ENCODE assay signal across 9 cellular contexts in the genomic region with DNA sequence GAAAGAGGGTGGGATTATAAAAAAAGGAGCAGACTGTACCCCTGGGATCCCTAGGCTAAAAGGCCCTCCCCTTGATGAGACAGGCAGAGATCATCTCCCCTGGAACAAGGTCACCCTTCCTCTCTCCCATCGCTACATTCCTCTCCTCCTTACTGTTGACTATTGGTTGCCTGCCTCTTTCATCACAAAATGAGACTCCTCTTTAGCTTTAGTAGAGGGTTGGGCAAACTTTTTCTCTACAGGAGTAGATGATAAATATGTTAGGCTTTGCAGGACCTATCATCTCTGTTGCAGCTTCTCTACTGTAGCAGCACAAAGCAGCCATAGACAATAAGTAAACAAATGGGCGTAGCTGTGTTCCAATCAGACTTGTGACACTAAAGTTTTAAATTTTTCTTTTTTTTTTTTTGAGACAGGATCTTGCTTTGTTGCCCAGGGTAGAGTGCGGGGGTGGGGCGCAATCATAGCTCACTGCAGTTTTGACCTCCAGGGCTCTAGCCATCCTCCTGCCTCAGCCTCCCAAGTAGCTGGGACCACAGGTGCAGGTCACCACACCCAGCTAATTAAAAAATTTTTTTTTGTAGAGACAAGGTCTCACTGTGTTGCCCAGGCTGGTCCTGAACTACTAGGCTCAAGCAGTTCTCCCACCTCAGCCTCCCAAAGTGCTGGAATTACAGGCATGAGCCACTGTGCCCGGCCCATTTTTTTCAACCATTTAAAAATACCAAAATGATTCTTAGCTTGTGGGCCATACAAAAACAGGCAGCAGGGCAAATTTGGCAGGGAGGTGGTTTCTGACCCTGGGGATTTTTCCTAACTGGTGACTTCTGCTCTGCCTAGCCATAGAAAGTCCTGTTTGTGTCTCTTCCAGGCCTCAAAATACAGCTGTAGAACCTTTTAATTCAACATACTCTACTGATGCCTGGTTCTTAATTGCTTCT. TPM values are rescaled to one million over a fixed set of nuclear protein-coding genes. Genes with fewer than 3 reads are reported as not detected.
DNase-seq lines count a peak whose midpoint lies in the region; TF ChIP-seq lines count a peak whose summit lies in the region.
"Had no signal": no experiment of that assay in that cellular context is flagged by ENCODE, and none has a peak within 500 bp of the region (broad histone marks: within the 10 kb centered on the region; RNA-seq: fewer than 3 reads in every experiment).

No MANE protein-coding gene starts in this region.

- CTCF ChIA-PET in activated CD4-positive, alpha-beta memory T cell treated with anti-CD3 and anti-CD28 coated beads, Interleukin-2, amount 10 ng/mL, durations not matched to agents 7 days and 5 days (lab: Charles Lee) = interaction anchor here (1.1 to 11.3 kb wide), 5 partner anchors 11 to 65 kb away, joined by 3 to 282 read pairs (median 4); a partner anchor contains a TSS

- WGBS in H9 (ENCODE audit: extremely low coverage, insufficient read length, low lambda C conversion rate) = no CpG with 5 or more reads among the region's 5 CpGs

- no peak overlapping the region for H3K14ac ChIP-seq in H9 (ENCODE audit: insufficient read depth, low read length)

- H3K27me3 Mint-ChIP-seq in H9 (ENCODE audit: low read depth) = no peaks in the 10 kb centered on the region; the same call in 1 of the 2 replicates
- H3K27me3 Mint-ChIP-seq in activated CD4-positive, alpha-beta memory T cell treated with anti-CD3 and anti-CD28 coated beads, Interleukin-2, amount 10 ng/mL, durations not matched to agents 7 days and 5 days = no peaks in the 10 kb centered on the region

- peaks cover 14% of the 10 kb centered on the region for H3K23me2 ChIP-seq in H9 (ENCODE audit: insufficient read length, low read depth, low read length, poor library complexity, severe bottlenecking)

- H3K27ac ChIP-seq in H9 (ENCODE audit: insufficient read length, low read depth, low read length) = no peak overlapping the region
- peak overlapping the region; percentile 100 for H3K27ac ChIP-seq in skeletal muscle tissue (ENCODE audit: low read depth, low read length)

- H3K4me2 ChIP-seq in H9 (ENCODE audit: insufficient read depth, insufficient read length, low read length) = no peak overlapping the region

- no peak overlapping the region for H3T11ph ChIP-seq in H9 (ENCODE audit: low read length)

- DNase-seq in H9 (no peak), fibroblast of pulmonary artery (ENCODE audit: low read depth) (peak; percentile 49), HuH-7.5 (ENCODE audit: low spot score) (no peak), iPS-NIHi7 (ENCODE audit: extremely low spot score) (no peak), NCI-H1417 treated with DMSO at 0.1 percent for 48 hours (lab: John Stamatoyannopoulos, UW) (no peak), 8988T (no peak)
- peak; percentile 53 for DNase-seq in activated CD4-positive, alpha-beta memory T cell treated with anti-CD3 and anti-CD28 coated beads, Interleukin-2, amount 10 ng/mL, durations not matched to agents 7 days and 5 days
- DNase-seq: activated CD4-positive, alpha-beta T cell treated with anti-CD3 and anti-CD28 coated beads, Interleukin-2, amount 50 U/mL, for 4 hours had no signal

- H3K4me1 ChIP-seq in H9 (ENCODE audit: insufficient read depth, low read length) (peaks cover 14% of the 10 kb centered on the region), skeletal muscle tissue (ENCODE audit: control insufficient read depth in 3 of 3, insufficient read depth in 3 of 3, low read length in 3 of 3) (peaks cover 85 to 96% (median 88%) of the 10 kb centered on the region in 3 donors)

- no peak overlapping the region for H3K23ac ChIP-seq in H9 (ENCODE audit: insufficient read length, low read depth, low read length)

- no peak overlapping the region for H3K18ac ChIP-seq in H9 (ENCODE audit: insufficient read length, low read depth, low read length)

- H4K91ac ChIP-seq in H9 (ENCODE audit: insufficient read length, low read depth, low read length) = no peak overlapping the region

- peak overlapping the region in 2 of 3 experiments; percentile 95 to 100; a peak in 4 of 7 replicates for H3K27ac Mint-ChIP-seq in H9
- H3K27ac Mint-ChIP-seq in activated CD4-positive, alpha-beta memory T cell treated with anti-CD3 and anti-CD28 coated beads, Interleukin-2, amount 10 ng/mL, durations not matched to agents 7 days and 5 days = peak overlapping the region; percentile 100

- no peak overlapping the region for H3K4ac ChIP-seq in H9 (ENCODE audit: low read depth, low read length)

- H3K56ac ChIP-seq in H9 (ENCODE audit: insufficient read length, low read depth, low read length) = no peak overlapping the region

- no peak overlapping the region for H2BK120ac ChIP-seq in H9 (ENCODE audit: low read depth, low read length, poor library complexity, severe bottlenecking)

- H4K8ac ChIP-seq in H9 (replicated peaks; ENCODE audit: insufficient read length, low read depth, low read length) = no peak overlapping the region

- no peak overlapping the region for H2AK5ac ChIP-seq in H9 (ENCODE audit: insufficient read length, low read length)

- no peaks in the 10 kb centered on the region; a peak in 1 of 7 replicates for H3K36me3 Mint-ChIP-seq in H9 (ENCODE audit: insufficient read depth in 1 of 3, low read depth in 3 of 3)
- peaks cover 23% of the 10 kb centered on the region for H3K36me3 Mint-ChIP-seq in activated CD4-positive, alpha-beta memory T cell treated with anti-CD3 and anti-CD28 coated beads, Interleukin-2, amount 10 ng/mL, durations not matched to agents 7 days and 5 days (ENCODE audit: low read depth)

- H3K79me1 ChIP-seq in H9 (ENCODE audit: insufficient read depth, low read depth, low read length, poor library complexity, severe bottlenecking) = peaks cover 4% of the 10 kb centered on the region

- H3K79me2 ChIP-seq in H9 (ENCODE audit: insufficient read depth, low read length) = peaks cover 4% of the 10 kb centered on the region; the same call in 1 of the 2 replicates

- H2BK20ac ChIP-seq in H9 (ENCODE audit: low read depth, low read length, poor library complexity, severe bottlenecking) = no peak overlapping the region

- H3K4me3 Mint-ChIP-seq in H9 = peak overlapping the region in 1 of 2 experiments; percentile 12; a peak in 2 of 5 replicates
- H3K4me3 Mint-ChIP-seq in activated CD4-positive, alpha-beta memory T cell treated with anti-CD3 and anti-CD28 coated beads, Interleukin-2, amount 10 ng/mL, durations not matched to agents 7 days and 5 days = peak overlapping the region; percentile 87

- no peak overlapping the region for H2BK12ac ChIP-seq in H9 (ENCODE audit: insufficient read length, low read depth, low read length)

- no peaks in the 10 kb centered on the region for H3K27me3 ChIP-seq in H9 (ENCODE audit: insufficient read depth, low read length)
- H3K27me3 ChIP-seq in skeletal muscle tissue (ENCODE audit: control insufficient read depth in 3 of 3, insufficient read depth in 3 of 3, low read length in 3 of 3) = no peaks in the 10 kb centered on the region

- no peak overlapping the region for H2BK15ac ChIP-seq in H9 (ENCODE audit: low read depth, low read length)

- no peak overlapping the region for H3K9ac ChIP-seq in H9 (ENCODE audit: extremely low read depth, insufficient read length, low read length)
- H3K9ac ChIP-seq in skeletal muscle tissue (ENCODE audit: low read depth in 1 of 3, low read length in 3 of 3) = peak overlapping the region; percentile 60 to 100 (median 99)

- H3K4me1 Mint-ChIP-seq in H9 = peaks cover 64 to 70% of the 10 kb centered on the region in 2 experiments
- peaks cover 84% of the 10 kb centered on the region for H3K4me1 Mint-ChIP-seq in activated CD4-positive, alpha-beta memory T cell treated with anti-CD3 and anti-CD28 coated beads, Interleukin-2, amount 10 ng/mL, durations not matched to agents 7 days and 5 days

- H2AFZ ChIP-seq in H9 (ENCODE audit: low read length) = no peak overlapping the region

- no peaks in the 10 kb centered on the region for H3K36me3 ChIP-seq in skeletal muscle tissue (ENCODE audit: control insufficient read depth in 3 of 3, insufficient read depth in 3 of 3, low read length in 3 of 3)

- H4K5ac ChIP-seq in H9 (ENCODE audit: insufficient read length, low read depth, low read length) = no peak overlapping the region

- TF ChIP-seq CTCF in H9 (conservative IDR thresholded peaks at IDR 0.05) (no peak), fibroblast of pulmonary artery (IDR thresholded peaks at IDR 0.05; ENCODE audit: low read length, missing control alignments) (no peak)

- no peaks in the 10 kb centered on the region for H4K20me1 ChIP-seq in H9 (ENCODE audit: control insufficient read depth, insufficient read depth, insufficient read length)

- H3K9me3 Mint-ChIP-seq in H9 = no peaks in the 10 kb centered on the region; a peak in 1 of 5 replicates
- no peaks in the 10 kb centered on the region for H3K9me3 Mint-ChIP-seq in activated CD4-positive, alpha-beta memory T cell treated with anti-CD3 and anti-CD28 coated beads, Interleukin-2, amount 10 ng/mL, durations not matched to agents 7 days and 5 days

- H3K4me3 ChIP-seq in fibroblast of pulmonary artery (replicated peaks; ENCODE audit: low read depth, low read length) (no peak overlapping the region), skeletal muscle tissue (ENCODE audit: low read length in 3 of 3) (peak overlapping the region; percentile 37 to 84 (median 46))

- no peak overlapping the region for H2BK5ac ChIP-seq in H9 (ENCODE audit: insufficient read length, low read length)

- H3K9me3 ChIP-seq in H9 (ENCODE audit: control insufficient read depth, low read depth, low read length) (no peaks in the 10 kb centered on the region), skeletal muscle tissue (ENCODE audit: control insufficient read depth in 3 of 3, low read length in 3 of 3) (no peaks in the 10 kb centered on the region)

- POLR2A ChIA-PET in activated CD4-positive, alpha-beta memory T cell treated with anti-CD3 and anti-CD28 coated beads, Interleukin-2, amount 10 ng/mL, durations not matched to agents 7 days and 5 days (lab: Charles Lee) = interaction anchor here (0.8 to 18.0 kb wide), 17 partner anchors 13 to 678 kb away, joined by 3 to 1377 read pairs (median 5); a partner anchor contains a TSS

RNA-seq across cellular contexts. Expression of a gene that starts 15.1 kb away (rescaled TPM):
- 247 and 250 TPM in 2 replicates for total RNA-seq in H9 (2021)
- total RNA-seq in activated CD4-positive, alpha-beta memory T cell treated with anti-CD3 and anti-CD28 coated beads, Interleukin-2, amount 10 ng/mL, durations not matched to agents 7 days and 5 days = 100 to 1,000 TPM; 470 to 472 TPM
- total RNA-seq in skeletal muscle tissue = 157 TPM

RNA-seq across cellular contexts. Expression of a gene that starts 15.1 kb away (rescaled TPM):
- total RNA-seq in H9 (2021) (4.6 and 6.1 TPM in 2 replicates), skeletal muscle tissue (12.0 TPM)
- 1 to 10 TPM; 1.4 to 1.6 TPM for total RNA-seq in activated CD4-positive, alpha-beta memory T cell treated with anti-CD3 and anti-CD28 coated beads, Interleukin-2, amount 10 ng/mL, durations not matched to agents 7 days and 5 days

RNA-seq across cellular contexts. Expression of a gene that starts 48.8 kb away (rescaled TPM):
- total RNA-seq in H9 (2021) (not detected in 2 replicates), skeletal muscle tissue (not detected)
- not detected for total RNA-seq in activated CD4-positive, alpha-beta memory T cell treated with anti-CD3 and anti-CD28 coated beads, Interleukin-2, amount 10 ng/mL, durations not matched to agents 7 days and 5 days

RNA-seq across cellular contexts. Expression of a gene that starts 56.4 kb away (rescaled TPM):
- total RNA-seq in H9 (2021) (0.88 and 1.4 TPM in 2 replicates), skeletal muscle tissue (0.52 TPM)
- total RNA-seq in activated CD4-positive, alpha-beta memory T cell treated with anti-CD3 and anti-CD28 coated beads, Interleukin-2, amount 10 ng/mL, durations not matched to agents 7 days and 5 days = 1 to 10 TPM; 2.4 to 3.8 TPM

Comparison
In these comparisons a context has a peak if more than half of its experiments do, and no peak if none do; other contexts are left out.
1. DNase-seq: peak in activated CD4-positive, alpha-beta memory T cell treated with anti-CD3 and anti-CD28 coated beads, Interleukin-2, amount 10 ng/mL, durations not matched to agents 7 days and 5 days (single experiment) and fibroblast of pulmonary artery (single experiment); none in H9 (single experiment), HuH-7.5 (single experiment), iPS-NIHi7 (single experiment), NCI-H1417 treated with DMSO at 0.1 percent for 48 hours (single experiment) and 8988T (single experiment).